ENCODE assay signal across 22 cellular contexts in the genomic region with DNA sequence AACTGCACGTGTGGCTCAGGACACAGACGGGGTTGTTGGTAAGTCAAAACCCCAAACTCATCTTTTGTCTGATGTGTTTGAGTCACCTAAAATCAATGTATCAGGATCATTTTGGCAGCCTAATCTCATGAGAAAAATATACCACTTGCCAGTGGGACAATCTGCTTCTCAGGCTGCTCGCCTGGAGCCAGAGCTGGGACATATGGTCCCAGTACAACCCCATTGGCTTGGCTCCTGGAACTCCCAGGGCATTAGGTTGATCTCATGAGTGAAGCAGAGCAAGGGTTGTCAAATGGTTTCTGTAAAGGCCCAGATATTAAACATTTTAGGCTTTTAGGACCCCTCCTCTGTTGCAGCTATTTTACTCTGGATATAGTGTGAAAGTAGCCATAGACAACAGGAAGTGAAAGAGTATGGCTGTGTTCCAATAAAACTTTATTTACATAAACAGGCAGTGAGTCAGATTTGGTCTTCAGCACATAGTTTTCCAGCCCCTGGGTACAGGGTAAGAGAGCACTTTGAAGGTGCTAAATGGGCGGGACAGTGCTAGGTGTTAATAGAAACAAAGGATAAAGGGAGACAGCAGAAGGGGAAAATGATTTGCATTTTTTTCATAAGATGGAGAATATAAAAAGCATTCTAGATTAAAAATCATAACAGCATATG.
DNase-seq lines count a peak whose midpoint lies in the region; ATAC-seq lines count a peak whose summit lies in the region.
"Had no signal": no experiment of that assay in that cellular context is flagged by ENCODE, and none has a peak within 500 bp of the region (broad histone marks: within the 10 kb centered on the region; RNA-seq: fewer than 3 reads in every experiment).

No MANE protein-coding gene starts in this region.

- no peaks in the 10 kb centered on the region for H3K4me1 Mint-ChIP-seq in activated CD4-positive, alpha-beta memory T cell treated with anti-CD3 and anti-CD28 coated beads, Interleukin-2, amount 10 ng/mL, durations not matched to agents 7 days and 5 days
- H3K4me1 Mint-ChIP-seq: CD8-positive, alpha-beta memory T cell; central memory CD8-positive, alpha-beta T cell; stimulated activated naive B cell treated with anti-CD40 and anti-IgM and Interleukin-4, amounts not matched to agents 10 μg/mL and 1 μg/mL and 100 μg/mL, for 72 hours had no signal

- peak overlapping the region; percentile 77; the same call in 1 of the 2 replicates for H3K27ac ChIP-seq in BLaER1
- H3K27ac ChIP-seq: left lung, neutrophil, prostate gland, SK-N-MC had no signal

- no peaks in the 10 kb centered on the region for H3K36me3 ChIP-seq in BLaER1
- H3K36me3 ChIP-seq: HAP-1, left lung, neutrophil, prostate gland had no signal

- H3K4me1 ChIP-seq in BLaER1 = peaks cover 48% of the 10 kb centered on the region
- H3K4me1 ChIP-seq: HAP-1, prostate gland had no signal

- H3K4me2 ChIP-seq in BLaER1 = peak overlapping the region; percentile 82; the same call in 1 of the 2 replicates

- peak; percentile 11 for ATAC-seq in esophagus mucosa
- no peak for ATAC-seq in activated CD4-positive, CD25-positive, alpha-beta regulatory T cell treated with anti-CD3 and anti-CD28 coated beads, Interleukin-2, amount 50 U/mL, for 24 hours
- ATAC-seq: left lung; stimulated activated naive B cell treated with anti-CD40 and anti-IgM and Interleukin-4, amounts not matched to agents 10 μg/mL and 1 μg/mL and 100 μg/mL, for 72 hours had no signal

- H3K27me3 Mint-ChIP-seq in activated CD4-positive, alpha-beta memory T cell treated with anti-CD3 and anti-CD28 coated beads, Interleukin-2, amount 10 ng/mL, durations not matched to agents 7 days and 5 days = no peaks in the 10 kb centered on the region
- H3K27me3 Mint-ChIP-seq: central memory CD8-positive, alpha-beta T cell had no signal

- H3K4me3 ChIP-seq in BLaER1 = no peak overlapping the region
- H3K4me3 ChIP-seq: HAP-1, left lung, prostate gland, SK-N-MC had no signal

- H3K9ac ChIP-seq in BLaER1 = no peak overlapping the region

- DNase-seq in H4 (ENCODE audit: low spot score) (peak; percentile 9), NCI-H526 treated with DMSO at 0.1 percent for 48 hours (lab: John Stamatoyannopoulos, UW) (peak; percentile 76), GDM1 (lab: John Stamatoyannopoulos, UW) (no peak)
- DNase-seq in activated CD4-positive, alpha-beta memory T cell treated with anti-CD3 and anti-CD28 coated beads, Interleukin-2, amount 10 ng/mL, durations not matched to agents 7 days and 5 days = no peak
- DNase-seq: activated gamma-delta T cell treated with Interleukin-2 at 50 U/mL for 16 hours; activated T-cell treated with anti-CD3 and anti-CD28 coated beads, Interleukin-2, amount 50 U/mL, for 24 hours; CD8-positive, alpha-beta memory T cell; DMS153; GF-D8; KBM-7; left lung; NCI-H1436; NCI-H69; stimulated activated naive B cell treated with anti-CD40 and anti-IgM and Interleukin-4, amounts not matched to agents 10 μg/mL and 1 μg/mL and 100 μg/mL, for 72 hours had no signal

- H3K9me3 Mint-ChIP-seq in activated CD4-positive, alpha-beta memory T cell treated with anti-CD3 and anti-CD28 coated beads, Interleukin-2, amount 10 ng/mL, durations not matched to agents 7 days and 5 days = no peaks in the 10 kb centered on the region
- H3K9me3 Mint-ChIP-seq: activated T-cell treated with anti-CD3 and anti-CD28 coated beads, Interleukin-2, amount 50 U/mL, for 24 hours; central memory CD8-positive, alpha-beta T cell had no signal

- H3K27ac Mint-ChIP-seq in activated CD4-positive, alpha-beta memory T cell treated with anti-CD3 and anti-CD28 coated beads, Interleukin-2, amount 10 ng/mL, durations not matched to agents 7 days and 5 days = no peak overlapping the region
- H3K27ac Mint-ChIP-seq: activated T-cell treated with anti-CD3 and anti-CD28 coated beads, Interleukin-2, amount 50 U/mL, for 24 hours; CD8-positive, alpha-beta memory T cell; stimulated activated naive B cell treated with anti-CD40 and anti-IgM and Interleukin-4, amounts not matched to agents 10 μg/mL and 1 μg/mL and 100 μg/mL, for 72 hours had no signal

- peaks cover 12% of the 10 kb centered on the region; the same call in 1 of the 2 replicates for H3K9me3 ChIP-seq in BLaER1
- H3K9me3 ChIP-seq: HAP-1, left lung, neutrophil, prostate gland had no signal

- CTCF ChIA-PET in activated CD4-positive, alpha-beta memory T cell treated with anti-CD3 and anti-CD28 coated beads, Interleukin-2, amount 10 ng/mL, durations not matched to agents 7 days and 5 days (lab: Charles Lee) = no interaction called here

- no peaks in the 10 kb centered on the region for H4K20me1 ChIP-seq in BLaER1

- no peaks in the 10 kb centered on the region for H3K36me3 Mint-ChIP-seq in activated CD4-positive, alpha-beta memory T cell treated with anti-CD3 and anti-CD28 coated beads, Interleukin-2, amount 10 ng/mL, durations not matched to agents 7 days and 5 days (ENCODE audit: low read depth)
- H3K36me3 Mint-ChIP-seq: CD8-positive, alpha-beta memory T cell; stimulated activated naive B cell treated with anti-CD40 and anti-IgM and Interleukin-4, amounts not matched to agents 10 μg/mL and 1 μg/mL and 100 μg/mL, for 72 hours had no signal

- H3K4me3 Mint-ChIP-seq in activated CD4-positive, alpha-beta memory T cell treated with anti-CD3 and anti-CD28 coated beads, Interleukin-2, amount 10 ng/mL, durations not matched to agents 7 days and 5 days = no peak overlapping the region
- H3K4me3 Mint-ChIP-seq: activated T-cell treated with anti-CD3 and anti-CD28 coated beads, Interleukin-2, amount 50 U/mL, for 24 hours; CD8-positive, alpha-beta memory T cell; central memory CD8-positive, alpha-beta T cell; stimulated activated naive B cell treated with anti-CD40 and anti-IgM and Interleukin-4, amounts not matched to agents 10 μg/mL and 1 μg/mL and 100 μg/mL, for 72 hours had no signal

- H3K27me3 ChIP-seq in BLaER1 = no peaks in the 10 kb centered on the region
- H3K27me3 ChIP-seq: left lung, neutrophil had no signal

- POLR2A ChIA-PET in activated CD4-positive, alpha-beta memory T cell treated with anti-CD3 and anti-CD28 coated beads, Interleukin-2, amount 10 ng/mL, durations not matched to agents 7 days and 5 days (lab: Charles Lee) = no interaction called here

Comparison
In these comparisons a context has a peak if more than half of its experiments do, and no peak if none do; other contexts are left out.
1. DNase-seq: peak in H4 (single experiment) and NCI-H526 treated with DMSO at 0.1 percent for 48 hours (single experiment); none in GDM1 (single experiment) and activated CD4-positive, alpha-beta memory T cell treated with anti-CD3 and anti-CD28 coated beads, Interleukin-2, amount 10 ng/mL, durations not matched to agents 7 days and 5 days (single experiment).